Comparison of ENCODE assay signal across 11 cellular contexts in genomic region chr3:13518516-13519351, GRCh38. TPM values are rescaled to one million over a fixed set of nuclear protein-coding genes. Genes with fewer than 3 reads are reported as not detected.
DNase-seq lines count a peak whose midpoint lies in the region; ATAC-seq and TF ChIP-seq lines count a peak whose summit lies in the region.
"Had no signal": no experiment of that assay in that cellular context is flagged by ENCODE, and none has a peak within 500 bp of the region (broad histone marks: within the 10 kb centered on the region; RNA-seq: fewer than 3 reads in every experiment).

No MANE protein-coding gene starts in this region.

- no peaks in the 10 kb centered on the region for H4K20me1 ChIP-seq in mammary epithelial cell (ENCODE audit: insufficient read depth, low read length)

- no peaks in the 10 kb centered on the region for H3K79me2 ChIP-seq in mammary epithelial cell (ENCODE audit: insufficient read depth, low read length)

- TF ChIP-seq CTCF in breast epithelium (IDR thresholded peaks at IDR 0.05) (no peak), mammary epithelial cell (conservative IDR thresholded peaks at IDR 0.05 in 1 of 2, IDR thresholded peaks at IDR 0.05 in 1 of 2; ENCODE audit: extremely low read depth in 1 of 2, insufficient read depth in 1 of 2, low read depth in 1 of 2, low read length in 2 of 2) (no peak), gastroesophageal sphincter (IDR thresholded peaks at IDR 0.05) (no peak), vagina (IDR thresholded peaks at IDR 0.05) (no peak)

- peaks cover 0 to 10% of the 10 kb centered on the region in 2 donors for H3K27me3 Mint-ChIP-seq in stimulated activated naive B cell treated with anti-CD40 and anti-IgM and Interleukin-4, amounts not matched to agents 10 μg/mL and 1 μg/mL and 100 μg/mL, for 72 hours

- H3K36me3 Mint-ChIP-seq in stimulated activated naive B cell treated with anti-CD40 and anti-IgM and Interleukin-4, amounts not matched to agents 10 μg/mL and 1 μg/mL and 100 μg/mL, for 72 hours = peaks cover 0 to 6% of the 10 kb centered on the region in 2 donors

- peak; percentile 28 for ATAC-seq in gastroesophageal sphincter
- ATAC-seq in HG02852 (IDR thresholded peaks at IDR 0.05; ENCODE audit: unreplicated experiment) = no peak
- no peak for ATAC-seq in stimulated activated naive B cell treated with anti-CD40 and anti-IgM and Interleukin-4, amounts not matched to agents 10 μg/mL and 1 μg/mL and 100 μg/mL, for 72 hours (replicated peaks)

- peaks cover 7 to 10% of the 10 kb centered on the region in 2 donors for H3K9me3 Mint-ChIP-seq in stimulated activated naive B cell treated with anti-CD40 and anti-IgM and Interleukin-4, amounts not matched to agents 10 μg/mL and 1 μg/mL and 100 μg/mL, for 72 hours

- H3K4me1 Mint-ChIP-seq in stimulated activated naive B cell treated with anti-CD40 and anti-IgM and Interleukin-4, amounts not matched to agents 10 μg/mL and 1 μg/mL and 100 μg/mL, for 72 hours = no peaks in the 10 kb centered on the region

- H3K4me3 ChIP-seq in breast epithelium = no peak overlapping the region
- no peak overlapping the region for H3K4me3 ChIP-seq in mammary epithelial cell (replicated peaks in 1 of 3; ENCODE audit: insufficient read depth in 1 of 3, low read depth in 2 of 3, low read length in 3 of 3)
- H3K4me3 ChIP-seq in gastroesophageal sphincter = no peak overlapping the region
- H3K4me3 ChIP-seq in vagina = no peak overlapping the region
- H3K4me3 ChIP-seq: A549 had no signal

- H3K9me3 ChIP-seq in breast epithelium = no peaks in the 10 kb centered on the region
- no peaks in the 10 kb centered on the region for H3K9me3 ChIP-seq in mammary epithelial cell (replicated peaks; ENCODE audit: insufficient read depth, low read length)
- no peaks in the 10 kb centered on the region for H3K9me3 ChIP-seq in gastroesophageal sphincter
- H3K9me3 ChIP-seq in vagina = no peaks in the 10 kb centered on the region
- H3K9me3 ChIP-seq: A549 had no signal

- 53% methylated on average over 10 of the region's 23 CpGs for WGBS in mammary epithelial cell (ENCODE audit: low coverage, missing lambda C conversion rate)
- no CpG with 5 or more reads among the region's 23 CpGs for WGBS in gastroesophageal sphincter (ENCODE audit: low coverage in 1 of 2), 2 donors

- CTCF ChIA-PET in mammary epithelial cell (lab: Charles Lee; ENCODE audit: low non-redundant PET) = no interaction called here

- H3K4me2 ChIP-seq in mammary epithelial cell (ENCODE audit: insufficient read depth, low read depth, low read length) = no peak overlapping the region
- H3K4me2 ChIP-seq: A549 had no signal

- no peaks in the 10 kb centered on the region for H3K4me1 ChIP-seq in breast epithelium
- peaks cover 8% of the 10 kb centered on the region for H3K4me1 ChIP-seq in mammary epithelial cell (ENCODE audit: insufficient read depth, low read length)
- peaks cover 0 to 43% (median 29%) of the 10 kb centered on the region in 3 donors for H3K4me1 ChIP-seq in gastroesophageal sphincter
- peaks cover 57% of the 10 kb centered on the region for H3K4me1 ChIP-seq in vagina
- H3K4me1 ChIP-seq: A549 had no signal

- TF ChIP-seq EP300 in gastroesophageal sphincter (IDR thresholded peaks at IDR 0.05) = no peak

- H3K36me3 ChIP-seq in breast epithelium (no peaks in the 10 kb centered on the region), mammary epithelial cell (ENCODE audit: insufficient read depth, low read length) (no peaks in the 10 kb centered on the region), gastroesophageal sphincter (no peaks in the 10 kb centered on the region), vagina (no peaks in the 10 kb centered on the region)

- no peaks in the 10 kb centered on the region for H3K27me3 ChIP-seq in breast epithelium
- H3K27me3 ChIP-seq in mammary epithelial cell (ENCODE audit: insufficient read depth, low read length) = no peaks in the 10 kb centered on the region
- H3K27me3 ChIP-seq in gastroesophageal sphincter = no peaks in the 10 kb centered on the region
- H3K27me3 ChIP-seq in vagina = no peaks in the 10 kb centered on the region

- peak overlapping the region; percentile 58 to 89 for H3K27ac ChIP-seq in breast epithelium
- no peak overlapping the region for H3K27ac ChIP-seq in mammary epithelial cell (ENCODE audit: insufficient read depth, low read depth, low read length)
- peak overlapping the region in 3 of 4 donors; percentile 66 to 70 (median 70) for H3K27ac ChIP-seq in gastroesophageal sphincter
- H3K27ac ChIP-seq in vagina = peak overlapping the region; percentile 91
- H3K27ac ChIP-seq: A549 had no signal

- intact Hi-C loops in breast epithelium (cut with DNase I; ENCODE audit: low total_unique reads) = no loop called here
- intact Hi-C loops in mammary epithelial cell (cut with micrococcal nuclease) = no loop called here
- intact Hi-C loops in vagina (cut with DNase I) = no loop called here

- no peak overlapping the region for H3K27ac Mint-ChIP-seq in stimulated activated naive B cell treated with anti-CD40 and anti-IgM and Interleukin-4, amounts not matched to agents 10 μg/mL and 1 μg/mL and 100 μg/mL, for 72 hours

- dilution Hi-C loops in mammary epithelial cell (cut with HindIII; ENCODE audit: low sequenced_read_pairs) = loop anchor here (5.0 to 25.0 kb wide), 2 partner anchors 124 to 319 kb away; no protein-coding TSS in a partner anchor

- TF ChIP-seq POLR2A in breast epithelium (IDR thresholded peaks at IDR 0.05) (no peak), gastroesophageal sphincter (IDR thresholded peaks at IDR 0.05) (no peak), vagina (IDR thresholded peaks at IDR 0.05) (no peak)

- no peak overlapping the region for H3K9ac ChIP-seq in mammary epithelial cell (ENCODE audit: insufficient read depth, low read length)

- H2AFZ ChIP-seq in mammary epithelial cell (ENCODE audit: low read depth, low read length) = no peak overlapping the region

- in situ Hi-C loops in mammary epithelial cell (cut with MboI; ENCODE audit: low sequenced_read_pairs in 2 of 2) = no loop called here

- DNase-seq in breast epithelium (ENCODE audit: low spot score in 2 of 2) (peak in 1 of 2 donors; percentile 82), mammary epithelial cell (no peak), nucleus accumbens (lab: John Stamatoyannopoulos, UW) (peak in 53 of 56 donors; percentile 6 to 85 (median 55)), vagina (ENCODE audit: extremely low spot score in 2 of 2) (no peak), NCI-H1105 (lab: John Stamatoyannopoulos, UW) (no peak)
- DNase-seq in stimulated activated naive B cell treated with anti-CD40 and anti-IgM and Interleukin-4, amounts not matched to agents 10 μg/mL and 1 μg/mL and 100 μg/mL, for 72 hours = no peak
- DNase-seq: DND-41, MV-4-11 had no signal

- no peak overlapping the region for H3K4me3 Mint-ChIP-seq in stimulated activated naive B cell treated with anti-CD40 and anti-IgM and Interleukin-4, amounts not matched to agents 10 μg/mL and 1 μg/mL and 100 μg/mL, for 72 hours

- no TSS peak for BruUV-seq in mammary epithelial cell (replicated peaks; lab: Mats Ljungman, UMichigan)

RNA-seq across cellular contexts. Expression of gene FBLN2, which starts 30.2 kb away (rescaled TPM):
- total RNA-seq in breast epithelium = 100 to 1,000 TPM in 1 of 3 donors, 10 to 100 TPM in 2; 43.5 to 663 (median 81.3) TPM
- total RNA-seq in mammary epithelial cell = 1 to 10 TPM in 1 of 2 donors, not detected in 1; 2.2 TPM
- 0.03 TPM for polyA plus RNA-seq in mammary epithelial cell
- polyA minus RNA-seq in mammary epithelial cell = not detected
- total RNA-seq in gastroesophageal sphincter = 100 to 1,000 TPM in 3 of 4 donors, 10 to 100 TPM in 1; 85.9 to 187 (median 117) TPM
- 94.3 TPM for total RNA-seq in vagina

RNA-seq across cellular contexts. Expression of gene HDAC11, which starts 38.6 kb away (rescaled TPM):
- total RNA-seq in breast epithelium (10 to 100 TPM; 14.2 to 21.7 (median 14.4) TPM), mammary epithelial cell (10 to 100 TPM; 17.2 to 17.7 TPM), gastroesophageal sphincter (10 to 100 TPM; 22.3 to 37.1 (median 30.0) TPM), vagina (12.0 TPM)
- 8.5 TPM for polyA plus RNA-seq in mammary epithelial cell
- polyA minus RNA-seq in mammary epithelial cell = 7.9 TPM

Comparison
In these comparisons a context has a peak if more than half of its experiments do, and no peak if none do; other contexts are left out.
1. RNA of gene FBLN2, which starts 30.2 kb away (total RNA-seq): 85.9 to 187 TPM in gastroesophageal sphincter, 94.3 TPM in vagina (single experiment) and 43.5 to 663 TPM in breast epithelium; 2.2 TPM in mammary epithelial cell; every median in the first group is over 10 times any median in the second.
2. DNase-seq: peak in nucleus accumbens (53 of 56); none in mammary epithelial cell (single experiment), vagina (0 of 2), stimulated activated naive B cell treated with anti-CD40 and anti-IgM and Interleukin-4, amounts not matched to agents 10 μg/mL and 1 μg/mL and 100 μg/mL, for 72 hours (single experiment) and NCI-H1105 (single experiment).